In genomic region chr3:171829841-171830559, GRCh38 we compare ENCODE assay signal across 8 cellular contexts. TPM values are rescaled to one million over a fixed set of nuclear protein-coding genes. Genes with fewer than 3 reads are reported as not detected.
DNase-seq lines count a peak whose midpoint lies in the region; ATAC-seq lines count a peak whose summit lies in the region.

No MANE protein-coding gene starts in this region.

- H3K18ac ChIP-seq in mesendoderm (ENCODE audit: low read length), result no peak overlapping the region

- H3K4me1 ChIP-seq in endocrine pancreas (ENCODE audit: control insufficient read depth, insufficient read depth, low read length) (peaks cover 17% of the 10 kb centered on the region), mesendoderm (ENCODE audit: control insufficient read depth, low read depth, low read length) (no peaks in the 10 kb centered on the region)

- H3K23ac ChIP-seq in mesendoderm (ENCODE audit: low read length), result no peak overlapping the region

- no peaks in the 10 kb centered on the region for H3K79me1 ChIP-seq in mesendoderm (ENCODE audit: low read length)

- no peak overlapping the region for H2AK5ac ChIP-seq in mesendoderm (ENCODE audit: low read length)

- no peaks in the 10 kb centered on the region for H3K79me2 ChIP-seq in mesendoderm (ENCODE audit: control insufficient read depth, insufficient read depth, low read length)

- H3K9me3 ChIP-seq in endocrine pancreas (ENCODE audit: control insufficient read depth, low read length), result no peaks in the 10 kb centered on the region

- no peaks in the 10 kb centered on the region for H3K27me3 ChIP-seq in endocrine pancreas (ENCODE audit: control insufficient read depth, insufficient read depth, low read length)
- H3K27me3 ChIP-seq in mesendoderm (ENCODE audit: insufficient read depth, low read length, poor library complexity), result no peaks in the 10 kb centered on the region

- H4K8ac ChIP-seq in mesendoderm (ENCODE audit: low read depth, low read length), result no peak overlapping the region

- WGBS in mesendoderm (ENCODE audit: extremely low coverage, insufficient coverage, low lambda C conversion rate), result no CpG with 5 or more reads among the region's 6 CpGs

- H2BK5ac ChIP-seq in mesendoderm (ENCODE audit: low read length), result no peak overlapping the region

- H3K36me3 ChIP-seq in endocrine pancreas (ENCODE audit: control insufficient read depth, insufficient read depth, low read length) (no peaks in the 10 kb centered on the region), mesendoderm (ENCODE audit: control insufficient read depth, insufficient read depth, low read length) (no peaks in the 10 kb centered on the region)

- H4K5ac ChIP-seq in mesendoderm (ENCODE audit: low read length), result no peak overlapping the region

- ATAC-seq in GM19025 (IDR thresholded peaks at IDR 0.05; ENCODE audit: low read depth, unreplicated experiment), result peak; percentile 67
- ATAC-seq in GM18867 (IDR thresholded peaks at IDR 0.05; ENCODE audit: unreplicated experiment), result no peak

- peak; percentile 74 for DNase-seq in AG20443 (ENCODE audit: low spot score)
- peak in 51 of 76 experiments; percentile 1 to 59 (median 23) for DNase-seq in HUDEP-2 (lab: John Stamatoyannopoulos, UW; ENCODE audit: unreplicated experiment in 76 of 76)
- peak; percentile 62 for DNase-seq in RKO (ENCODE audit: low spot score)
- peak; percentile 91 for DNase-seq in mesendoderm
- no peak for DNase-seq in NCI-H187 (lab: John Stamatoyannopoulos, UW)

- H3K56ac ChIP-seq in mesendoderm (ENCODE audit: low read length), result no peak overlapping the region

- H3K9ac ChIP-seq in endocrine pancreas (ENCODE audit: control insufficient read depth, insufficient read depth, low read length) (no peak overlapping the region), mesendoderm (ENCODE audit: low read length) (no peak overlapping the region)

- peak overlapping the region; percentile 40 for H3K4me3 ChIP-seq in endocrine pancreas (ENCODE audit: control insufficient read depth, insufficient read depth, low read length)
- no peak overlapping the region for H3K4me3 ChIP-seq in mesendoderm (ENCODE audit: low read length)

- no peak overlapping the region for H2BK15ac ChIP-seq in mesendoderm (replicated peaks; ENCODE audit: low read depth)

- H2BK120ac ChIP-seq in mesendoderm (ENCODE audit: low read depth, low read length), result no peak overlapping the region

- no peak overlapping the region for H3K27ac ChIP-seq in mesendoderm (ENCODE audit: low read depth, low read length)

- H3K4me2 ChIP-seq in mesendoderm (ENCODE audit: low read length), result no peak overlapping the region

- no peak overlapping the region for H3K4ac ChIP-seq in mesendoderm (ENCODE audit: low read depth, low read length)

RNA-seq across cellular contexts. Expression of gene TMEM212, which starts 13.1 kb away (rescaled TPM):
- polyA plus RNA-seq in mesendoderm (2013, experiment 1 of 2), result not detected
- not detected for polyA plus RNA-seq in mesendoderm (2013, experiment 2 of 2)

RNA-seq across cellular contexts. Expression of gene PLD1, which starts 19.7 kb away (rescaled TPM):
- 0.42 TPM for polyA plus RNA-seq in mesendoderm (2013, experiment 1 of 2)
- polyA plus RNA-seq in mesendoderm (2013, experiment 2 of 2), result 0.56 TPM

Comparison
In these comparisons a context has a peak if more than half of its experiments do, and no peak if none do; other contexts are left out.
1. DNase-seq: peak in AG20443 (single experiment), HUDEP-2 (51 of 76), RKO (single experiment) and mesendoderm (single experiment); none in NCI-H187 (0 of 2).